ENCODE assay signal across 8 cellular contexts in genomic region chr13:99981115-99982020, GRCh38. TPM values are rescaled to one million over a fixed set of nuclear protein-coding genes. Genes with fewer than 3 reads are reported as not detected.
A peak's percentile ranks its signal among the peaks of the same experiment; 100 is the strongest.
DNase-seq lines count a peak whose midpoint lies in the region; ATAC-seq and TF ChIP-seq lines count a peak whose summit lies in the region.

ZIC2 (plus strand) TSS chr13:99981784; CDS start chr13:99982065, 281 bp downstream.

- H3K36me3 Mint-ChIP-seq in CD8-positive, alpha-beta T cell = no peaks in the 10 kb centered on the region
- H3K36me3 Mint-ChIP-seq in HFFc6 (ENCODE audit: low read depth) = peaks cover 5% of the 10 kb centered on the region; the same call in 1 of the 2 replicates

- H3K4me2 ChIP-seq in mesenchymal stem cell (ENCODE audit: low read length, poor library complexity, severe bottlenecking) (peak within 1 kb of the TSS; percentile 73), OCI-LY7 (ENCODE audit: low read length) (no peak within 1 kb of the TSS)

- DNase-seq in CD8-positive, alpha-beta T cell = peak in 1 of 7 experiments; percentile 51
- DNase-seq in HFFc6 (peak; percentile 11), RPMI8226 (peak; percentile 64), coronary artery (ENCODE audit: low spot score) (no peak), mesenchymal stem cell (no peak), OCI-LY7 (ENCODE audit: low spot score) (no peak), germinal center (ENCODE audit: low spot score) (no peak)

- peaks cover 19% of the 10 kb centered on the region for H3K4me1 Mint-ChIP-seq in CD8-positive, alpha-beta T cell (ENCODE audit: low read depth)
- H3K4me1 Mint-ChIP-seq in HFFc6 (ENCODE audit: low read depth) = peaks cover 26% of the 10 kb centered on the region

- no peak within 1 kb of the TSS for H2AK5ac ChIP-seq in mesenchymal stem cell (ENCODE audit: low read length, severe bottlenecking)

- H4K20me1 ChIP-seq in OCI-LY7 (ENCODE audit: insufficient read depth, low read length) = no peaks in the 10 kb centered on the region

- H3K9me3 ChIP-seq in CD8-positive, alpha-beta T cell (ENCODE audit: low read length) = no peaks in the 10 kb centered on the region
- H3K9me3 ChIP-seq in mesenchymal stem cell (ENCODE audit: control insufficient read depth, low read length) (no peaks in the 10 kb centered on the region), OCI-LY7 (ENCODE audit: low read length) (no peaks in the 10 kb centered on the region)

- POLR2A ChIA-PET in CD8-positive, alpha-beta T cell (lab: Charles Lee) = interaction anchor here (0.6 to 1.5 kb wide), 3 partner anchors 11 to 163 kb away, joined by 3 to 5 read pairs (median 4); no protein-coding TSS in a partner anchor
- POLR2A ChIA-PET in OCI-LY7 (lab: Charles Lee) = no interaction called here

- H3K27ac Mint-ChIP-seq in CD8-positive, alpha-beta T cell = no peak within 1 kb of the TSS
- no peak within 1 kb of the TSS for H3K27ac Mint-ChIP-seq in HFFc6

- H2AFZ ChIP-seq in mesenchymal stem cell (ENCODE audit: low read depth, low read length) (peak within 1 kb of the TSS; percentile 64), OCI-LY7 (ENCODE audit: low read length) (no peak within 1 kb of the TSS)

- peak within 1 kb of the TSS in 1 of 2 experiments; percentile 24 for H3K23ac ChIP-seq in mesenchymal stem cell (ENCODE audit: low read length in 2 of 2)

- ATAC-seq in CD8-positive, alpha-beta T cell = peak; percentile 11
- ATAC-seq in HG03159 (IDR thresholded peaks at IDR 0.05; ENCODE audit: unreplicated experiment) = no peak

- H3K79me1 ChIP-seq in mesenchymal stem cell (replicated peaks; ENCODE audit: low read length, poor library complexity, severe bottlenecking) = no peaks in the 10 kb centered on the region

- CTCF ChIA-PET in CD8-positive, alpha-beta T cell (lab: Charles Lee) = no interaction called here
- CTCF ChIA-PET in OCI-LY7 (lab: Charles Lee; ENCODE audit: unreplicated experiment) = no interaction called here

- H3K9ac ChIP-seq in mesenchymal stem cell (ENCODE audit: low read length) = no peak within 1 kb of the TSS

- no peak within 1 kb of the TSS for H3K18ac ChIP-seq in mesenchymal stem cell (ENCODE audit: low read depth in 1 of 2, low read length in 2 of 2)

- peaks cover 59% of the 10 kb centered on the region for H3K27me3 Mint-ChIP-seq in CD8-positive, alpha-beta T cell (ENCODE audit: low read depth)
- H3K27me3 Mint-ChIP-seq in HFFc6 (ENCODE audit: insufficient read depth) = peaks cover 62% of the 10 kb centered on the region

- no peaks in the 10 kb centered on the region for H3K9me2 ChIP-seq in OCI-LY7 (ENCODE audit: insufficient read depth, low read length)

- H3K4me1 ChIP-seq in CD8-positive, alpha-beta T cell (ENCODE audit: insufficient read depth, low read length) = peaks cover 25% of the 10 kb centered on the region
- peaks cover 5% of the 10 kb centered on the region for H3K4me1 ChIP-seq in mesenchymal stem cell (ENCODE audit: control insufficient read depth, insufficient read depth, low read depth, low read length)
- no peaks in the 10 kb centered on the region for H3K4me1 ChIP-seq in OCI-LY7 (ENCODE audit: insufficient read depth, low read length, poor library complexity, severe bottlenecking)

- peak within 1 kb of the TSS; percentile 57 for H3K4me3 Mint-ChIP-seq in CD8-positive, alpha-beta T cell
- H3K4me3 Mint-ChIP-seq in HFFc6 = peak within 1 kb of the TSS; percentile 79

- no peak within 1 kb of the TSS for H2BK12ac ChIP-seq in mesenchymal stem cell (ENCODE audit: low read length in 2 of 2)

- H2BK5ac ChIP-seq in mesenchymal stem cell (ENCODE audit: low read depth, low read length, poor library complexity, severe bottlenecking) = peak within 1 kb of the TSS; percentile 95

- TF ChIP-seq CTCF in CD8-positive, alpha-beta T cell (IDR thresholded peaks at IDR 0.05) = no peak
- no peak for TF ChIP-seq CTCF in HFFc6 (IDR thresholded peaks at IDR 0.05)
- no peak for TF ChIP-seq CTCF in coronary artery (IDR thresholded peaks at IDR 0.05)
- TF ChIP-seq CTCF in OCI-LY7 (conservative IDR thresholded peaks at IDR 0.05; ENCODE audit: low read length) = no peak

- no peak within 1 kb of the TSS for H4K91ac ChIP-seq in mesenchymal stem cell (ENCODE audit: low read length)

- H2BK120ac ChIP-seq in mesenchymal stem cell (ENCODE audit: low read depth, low read length) = no peak within 1 kb of the TSS

- intact Hi-C loops in CD8-positive, alpha-beta T cell (cut with DNase I, micrococcal nuclease) = loop anchor here in 1 of 2 experiments (5.0 kb wide), 1 partner anchor 374 kb away; the partner anchor contains the start of gene CLYBL
- intact Hi-C loops in OCI-LY7 (cut with micrococcal nuclease; ENCODE audit: unreplicated experiment) = no loop called here

- BruUV-seq in OCI-LY7 (replicated peaks; lab: Mats Ljungman, UMichigan) = no TSS peak

- H3K4me3 ChIP-seq in CD8-positive, alpha-beta T cell (ENCODE audit: low read depth, low read length) = peak within 1 kb of the TSS; percentile 41
- H3K4me3 ChIP-seq in coronary artery (peak within 1 kb of the TSS; percentile 77), mesenchymal stem cell (ENCODE audit: insufficient read depth in 1 of 2, low read depth in 1 of 2, low read length in 2 of 2) (peak within 1 kb of the TSS in 1 of 2 experiments; percentile 96), OCI-LY7 (ENCODE audit: low read depth, low read length, poor library complexity, severe bottlenecking) (no peak within 1 kb of the TSS)

- no peaks in the 10 kb centered on the region for H3K36me3 ChIP-seq in CD8-positive, alpha-beta T cell (ENCODE audit: insufficient read depth, low read length)
- H3K36me3 ChIP-seq in mesenchymal stem cell (ENCODE audit: control insufficient read depth in 1 of 2, insufficient read depth in 2 of 2, low read depth in 1 of 2, low read length in 2 of 2) = peaks cover 0 to 30% of the 10 kb centered on the region in 2 experiments
- H3K36me3 ChIP-seq in OCI-LY7 (ENCODE audit: insufficient read depth, low read length) = no peaks in the 10 kb centered on the region

- H3K9me3 Mint-ChIP-seq in CD8-positive, alpha-beta T cell = peaks cover 16% of the 10 kb centered on the region
- H3K9me3 Mint-ChIP-seq in HFFc6 = no peaks in the 10 kb centered on the region

- H3K79me2 ChIP-seq in OCI-LY7 (ENCODE audit: insufficient read depth, low read depth, low read length) = no peaks in the 10 kb centered on the region

- H3K4ac ChIP-seq in mesenchymal stem cell (ENCODE audit: low read depth in 1 of 2, low read length in 2 of 2) = no peak within 1 kb of the TSS

- peak within 1 kb of the TSS in 1 of 2 experiments; percentile 12 for H3K14ac ChIP-seq in mesenchymal stem cell (ENCODE audit: low read length in 2 of 2)

- WGBS in mesenchymal stem cell = under 1% methylated on average over 56 of the region's 120 CpGs

- no peak within 1 kb of the TSS for H4K8ac ChIP-seq in mesenchymal stem cell (ENCODE audit: low read length)

- no peak within 1 kb of the TSS for H3K27ac ChIP-seq in CD8-positive, alpha-beta T cell (ENCODE audit: low read depth, low read length)
- no peak within 1 kb of the TSS for H3K27ac ChIP-seq in coronary artery
- H3K27ac ChIP-seq in mesenchymal stem cell (ENCODE audit: low read length, poor library complexity, severe bottlenecking) = peak within 1 kb of the TSS; percentile 95
- H3K27ac ChIP-seq in OCI-LY7 (ENCODE audit: low read depth, low read length, poor library complexity, severe bottlenecking) = no peak within 1 kb of the TSS

- peaks cover 63% of the 10 kb centered on the region for H3K27me3 ChIP-seq in CD8-positive, alpha-beta T cell (ENCODE audit: insufficient read depth, low read length)
- H3K27me3 ChIP-seq in mesenchymal stem cell (ENCODE audit: control insufficient read depth in 1 of 2, insufficient read depth in 1 of 2, low read length in 2 of 2) = peaks cover 0 to 82% of the 10 kb centered on the region in 2 experiments

- no peak within 1 kb of the TSS for H2BK15ac ChIP-seq in mesenchymal stem cell (ENCODE audit: low read depth, poor library complexity, severe bottlenecking)

RNA-seq across cellular contexts. Expression of gene ZIC2, which starts in this region (rescaled TPM):
- total RNA-seq in CD8-positive, alpha-beta T cell = not detected
- total RNA-seq in HFFc6 (2021; fragmentation: NEBNext Ultra II Directional; extraction: Animal tissue kit (Norgen Biotek cat#: 25700)) = 1 to 10 TPM in 3 of 6 experiments, under 1 TPM in 2, not detected in 1; 0.07 to 1.9 (median 1.2) TPM
- polyA plus RNA-seq in mesenchymal stem cell (2013, experiment 1 of 2) = not detected
- polyA plus RNA-seq in mesenchymal stem cell (2013, experiment 2 of 2) = not detected
- not detected in 2 replicates for total RNA-seq in OCI-LY7 (2014; rRNA removed; shearing (Covaris generic))
- total RNA-seq in OCI-LY7 (2022) = not detected in 2 replicates

Comparison
In these comparisons a context has a peak if more than half of its experiments do, and no peak if none do; other contexts are left out.
1. Peak in ATAC-seq and H3K4me3 ChIP-seq in CD8-positive, alpha-beta T cell; RNA of the gene not detected or under 1 TPM.
2. DNase-seq: peak in HFFc6 (single experiment) and RPMI8226 (single experiment); none in coronary artery (single experiment), mesenchymal stem cell (single experiment), OCI-LY7 (single experiment) and germinal center (single experiment).